ENCODE assay signal across 1 cellular context in the genomic region with DNA sequence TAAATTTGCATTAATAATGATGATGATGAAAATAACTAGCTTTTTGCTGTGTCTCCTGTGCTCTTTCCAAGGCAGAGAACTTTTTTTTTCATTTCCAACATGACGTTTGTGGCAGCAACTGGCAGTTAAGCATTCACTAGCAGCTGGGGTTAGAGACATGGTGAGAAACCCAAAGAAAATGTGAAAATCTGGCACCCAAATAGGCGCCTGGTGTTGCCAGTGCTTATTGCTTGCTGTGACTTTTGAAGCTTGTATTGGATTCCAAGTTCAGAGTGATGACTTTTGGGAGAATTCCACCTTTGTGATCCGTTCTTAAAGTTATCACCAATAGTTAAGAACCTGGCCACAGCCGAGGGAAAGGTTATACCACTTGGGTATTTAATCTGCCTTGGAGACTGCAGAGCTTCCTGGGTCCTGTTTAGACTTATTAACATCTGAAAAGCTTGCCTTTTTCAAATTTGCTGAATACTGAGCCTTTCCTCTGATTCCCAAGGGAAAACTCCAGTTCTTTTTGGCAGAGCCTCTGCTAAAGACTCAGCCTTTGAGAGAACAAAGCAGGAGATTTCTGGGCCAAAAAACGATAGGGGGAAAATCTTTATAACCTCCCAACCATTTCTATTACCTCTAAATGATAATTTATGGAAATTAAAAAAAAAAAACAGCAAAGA.
TF ChIP-seq lines count a peak whose summit lies in the region.

No MANE protein-coding gene starts in this region.

TF ChIP-seq in GM23338, 12 proteins besides CTCF, POLR2A, EP300 and RAD21 (continued from another document):
- TF ChIP-seq, protein P1, sequence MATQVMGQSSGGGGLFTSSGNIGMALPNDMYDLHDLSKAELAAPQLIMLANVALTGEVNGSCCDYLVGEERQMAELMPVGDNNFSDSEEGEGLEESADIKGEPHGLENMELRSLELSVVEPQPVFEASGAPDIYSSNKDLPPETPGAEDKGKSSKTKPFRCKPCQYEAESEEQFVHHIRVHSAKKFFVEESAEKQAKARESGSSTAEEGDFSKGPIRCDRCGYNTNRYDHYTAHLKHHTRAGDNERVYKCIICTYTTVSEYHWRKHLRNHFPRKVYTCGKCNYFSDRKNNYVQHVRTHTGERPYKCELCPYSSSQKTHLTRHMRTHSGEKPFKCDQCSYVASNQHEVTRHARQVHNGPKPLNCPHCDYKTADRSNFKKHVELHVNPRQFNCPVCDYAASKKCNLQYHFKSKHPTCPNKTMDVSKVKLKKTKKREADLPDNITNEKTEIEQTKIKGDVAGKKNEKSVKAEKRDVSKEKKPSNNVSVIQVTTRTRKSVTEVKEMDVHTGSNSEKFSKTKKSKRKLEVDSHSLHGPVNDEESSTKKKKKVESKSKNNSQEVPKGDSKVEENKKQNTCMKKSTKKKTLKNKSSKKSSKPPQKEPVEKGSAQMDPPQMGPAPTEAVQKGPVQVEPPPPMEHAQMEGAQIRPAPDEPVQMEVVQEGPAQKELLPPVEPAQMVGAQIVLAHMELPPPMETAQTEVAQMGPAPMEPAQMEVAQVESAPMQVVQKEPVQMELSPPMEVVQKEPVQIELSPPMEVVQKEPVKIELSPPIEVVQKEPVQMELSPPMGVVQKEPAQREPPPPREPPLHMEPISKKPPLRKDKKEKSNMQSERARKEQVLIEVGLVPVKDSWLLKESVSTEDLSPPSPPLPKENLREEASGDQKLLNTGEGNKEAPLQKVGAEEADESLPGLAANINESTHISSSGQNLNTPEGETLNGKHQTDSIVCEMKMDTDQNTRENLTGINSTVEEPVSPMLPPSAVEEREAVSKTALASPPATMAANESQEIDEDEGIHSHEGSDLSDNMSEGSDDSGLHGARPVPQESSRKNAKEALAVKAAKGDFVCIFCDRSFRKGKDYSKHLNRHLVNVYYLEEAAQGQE (IDR thresholded peaks at IDR 0.05; ENCODE audit: unreplicated experiment): no peak
- TF ChIP-seq, protein P2, sequence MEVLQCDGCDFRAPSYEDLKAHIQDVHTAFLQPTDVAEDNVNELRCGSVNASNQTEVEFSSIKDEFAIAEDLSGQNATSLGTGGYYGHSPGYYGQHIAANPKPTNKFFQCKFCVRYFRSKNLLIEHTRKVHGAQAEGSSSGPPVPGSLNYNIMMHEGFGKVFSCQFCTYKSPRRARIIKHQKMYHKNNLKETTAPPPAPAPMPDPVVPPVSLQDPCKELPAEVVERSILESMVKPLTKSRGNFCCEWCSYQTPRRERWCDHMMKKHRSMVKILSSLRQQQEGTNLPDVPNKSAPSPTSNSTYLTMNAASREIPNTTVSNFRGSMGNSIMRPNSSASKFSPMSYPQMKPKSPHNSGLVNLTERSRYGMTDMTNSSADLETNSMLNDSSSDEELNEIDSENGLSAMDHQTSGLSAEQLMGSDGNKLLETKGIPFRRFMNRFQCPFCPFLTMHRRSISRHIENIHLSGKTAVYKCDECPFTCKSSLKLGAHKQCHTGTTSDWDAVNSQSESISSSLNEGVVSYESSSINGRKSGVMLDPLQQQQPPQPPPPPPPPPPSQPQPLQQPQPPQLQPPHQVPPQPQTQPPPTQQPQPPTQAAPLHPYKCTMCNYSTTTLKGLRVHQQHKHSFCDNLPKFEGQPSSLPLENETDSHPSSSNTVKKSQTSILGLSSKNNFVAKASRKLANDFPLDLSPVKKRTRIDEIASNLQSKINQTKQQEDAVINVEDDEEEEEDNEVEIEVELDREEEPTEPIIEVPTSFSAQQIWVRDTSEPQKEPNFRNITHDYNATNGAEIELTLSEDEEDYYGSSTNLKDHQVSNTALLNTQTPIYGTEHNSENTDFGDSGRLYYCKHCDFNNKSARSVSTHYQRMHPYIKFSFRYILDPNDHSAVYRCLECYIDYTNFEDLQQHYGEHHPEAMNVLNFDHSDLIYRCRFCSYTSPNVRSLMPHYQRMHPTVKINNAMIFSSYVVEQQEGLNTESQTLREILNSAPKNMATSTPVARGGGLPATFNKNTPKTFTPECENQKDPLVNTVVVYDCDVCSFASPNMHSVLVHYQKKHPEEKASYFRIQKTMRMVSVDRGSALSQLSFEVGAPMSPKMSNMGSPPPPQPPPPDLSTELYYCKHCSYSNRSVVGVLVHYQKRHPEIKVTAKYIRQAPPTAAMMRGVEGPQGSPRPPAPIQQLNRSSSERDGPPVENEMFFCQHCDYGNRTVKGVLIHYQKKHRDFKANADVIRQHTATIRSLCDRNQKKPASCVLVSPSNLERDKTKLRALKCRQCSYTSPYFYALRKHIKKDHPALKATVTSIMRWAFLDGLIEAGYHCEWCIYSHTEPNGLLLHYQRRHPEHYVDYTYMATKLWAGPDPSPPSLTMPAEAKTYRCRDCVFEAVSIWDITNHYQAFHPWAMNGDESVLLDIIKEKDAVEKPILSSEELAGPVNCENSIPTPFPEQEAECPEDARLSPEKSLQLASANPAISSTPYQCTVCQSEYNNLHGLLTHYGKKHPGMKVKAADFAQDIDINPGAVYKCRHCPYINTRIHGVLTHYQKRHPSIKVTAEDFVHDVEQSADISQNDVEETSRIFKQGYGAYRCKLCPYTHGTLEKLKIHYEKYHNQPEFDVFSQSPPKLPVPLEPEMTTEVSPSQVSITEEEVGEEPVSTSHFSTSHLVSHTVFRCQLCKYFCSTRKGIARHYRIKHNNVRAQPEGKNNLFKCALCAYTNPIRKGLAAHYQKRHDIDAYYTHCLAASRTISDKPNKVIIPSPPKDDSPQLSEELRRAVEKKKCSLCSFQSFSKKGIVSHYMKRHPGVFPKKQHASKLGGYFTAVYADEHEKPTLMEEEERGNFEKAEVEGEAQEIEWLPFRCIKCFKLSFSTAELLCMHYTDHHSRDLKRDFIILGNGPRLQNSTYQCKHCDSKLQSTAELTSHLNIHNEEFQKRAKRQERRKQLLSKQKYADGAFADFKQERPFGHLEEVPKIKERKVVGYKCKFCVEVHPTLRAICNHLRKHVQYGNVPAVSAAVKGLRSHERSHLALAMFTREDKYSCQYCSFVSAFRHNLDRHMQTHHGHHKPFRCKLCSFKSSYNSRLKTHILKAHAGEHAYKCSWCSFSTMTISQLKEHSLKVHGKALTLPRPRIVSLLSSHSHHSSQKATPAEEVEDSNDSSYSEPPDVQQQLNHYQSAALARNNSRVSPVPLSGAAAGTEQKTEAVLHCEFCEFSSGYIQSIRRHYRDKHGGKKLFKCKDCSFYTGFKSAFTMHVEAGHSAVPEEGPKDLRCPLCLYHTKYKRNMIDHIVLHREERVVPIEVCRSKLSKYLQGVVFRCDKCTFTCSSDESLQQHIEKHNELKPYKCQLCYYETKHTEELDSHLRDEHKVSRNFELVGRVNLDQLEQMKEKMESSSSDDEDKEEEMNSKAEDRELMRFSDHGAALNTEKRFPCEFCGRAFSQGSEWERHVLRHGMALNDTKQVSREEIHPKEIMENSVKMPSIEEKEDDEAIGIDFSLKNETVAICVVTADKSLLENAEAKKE (CRISPR knock-in tag; IDR thresholded peaks at IDR 0.05): no peak
- TF ChIP-seq EZH2phosphoT487 (IDR thresholded peaks at IDR 0.05; ENCODE audit: unreplicated experiment): no peak
- TF ChIP-seq NANOG (IDR thresholded peaks at IDR 0.05; ENCODE audit: borderline replicate concordance): no peak
- TF ChIP-seq STAT1 (IDR thresholded peaks at IDR 0.05; ENCODE audit: unreplicated experiment): no peak
